Comparison of ENCODE assay signal across 10 cellular contexts in the genomic region with DNA sequence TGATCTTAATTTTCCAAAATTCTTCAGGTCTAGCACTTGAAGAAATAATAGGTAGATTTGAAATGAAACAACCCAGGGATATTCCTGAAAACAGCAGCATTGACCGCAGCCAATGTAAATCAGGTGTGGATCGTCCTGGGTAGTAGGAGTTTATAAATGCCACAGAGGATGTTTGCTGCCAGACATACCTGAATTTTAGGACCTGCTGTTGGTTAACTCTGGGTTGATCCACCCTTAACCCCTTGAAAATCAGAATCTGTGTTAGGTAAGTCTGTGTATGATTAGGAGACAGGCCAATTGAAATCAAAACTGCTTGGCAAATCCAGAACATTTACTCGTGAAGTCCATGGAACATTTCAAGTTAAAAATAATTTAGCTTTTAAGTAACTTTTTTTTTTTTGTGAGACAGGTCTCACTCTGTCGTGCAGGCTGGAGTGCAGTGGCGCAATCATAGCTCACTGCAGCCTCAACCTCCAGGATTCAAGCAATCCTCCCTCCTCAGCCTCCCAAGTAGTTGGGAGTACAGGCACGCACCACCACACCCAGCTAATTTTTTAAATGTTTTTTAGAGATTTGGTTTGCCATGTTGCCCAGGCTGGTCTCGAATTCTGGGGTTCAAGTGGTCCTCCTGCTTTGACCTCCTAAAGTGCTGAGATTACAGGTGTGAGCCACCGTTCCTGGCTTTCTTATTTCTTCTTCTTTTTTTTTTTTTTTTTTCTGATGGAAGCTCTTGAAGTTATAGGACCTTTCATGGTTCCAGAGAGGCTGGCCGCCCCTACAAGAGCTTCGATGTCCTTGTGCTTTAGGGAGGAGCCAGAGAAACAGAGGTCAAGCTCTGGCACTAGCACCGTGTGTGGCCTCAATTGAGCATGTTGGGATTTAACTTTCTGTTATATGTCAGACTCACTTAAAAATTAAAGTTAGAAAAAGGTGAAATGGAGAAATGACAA. TPM values are rescaled to one million over a fixed set of nuclear protein-coding genes. Genes with fewer than 3 reads are reported as not detected.
DNase-seq lines count a peak whose midpoint lies in the region; ATAC-seq and TF ChIP-seq lines count a peak whose summit lies in the region.
"Had no signal": no experiment of that assay in that cellular context is flagged by ENCODE, and none has a peak within 500 bp of the region (broad histone marks: within the 10 kb centered on the region; RNA-seq: fewer than 3 reads in every experiment).

No MANE protein-coding gene starts in this region.

- no peak overlapping the region for H3K27ac Mint-ChIP-seq in Caco-2 (ENCODE audit: unreplicated experiment)

- DNase-seq in Caco-2 (no peak), PC-3 (no peak), hepatocyte (ENCODE audit: low spot score) (no peak), psoas muscle (no peak), H4 (ENCODE audit: low spot score) (no peak), SJCRH30 (no peak)
- no peak for DNase-seq in activated CD8-positive, alpha-beta memory T cell treated with anti-CD3 and anti-CD28 coated beads for 24 hours
- DNase-seq: activated CD4-positive, CD25-positive, alpha-beta regulatory T cell treated with anti-CD3 and anti-CD28 coated beads, Interleukin-2, amount 50 U/mL, for 72 hours; head of caudate nucleus; NCI-H2171 had no signal

- ATAC-seq in PC-3 (no peak), psoas muscle (no peak)

- intact Hi-C loops in Caco-2 (cut with micrococcal nuclease; ENCODE audit: unreplicated experiment) = no loop called here
- intact Hi-C loops in PC-3 (cut with micrococcal nuclease) = loop anchor here (10.0 kb wide), 1 partner anchor 78 kb away; the partner anchor contains the start of gene TMEM120A
- intact Hi-C loops in psoas muscle (cut with DNase I) = loop anchor here (5.0 kb wide), 2 partner anchors 40 to 45 kb away; partner anchors contain the start of gene RHBDD2 (in 1 of the 2)

- peak overlapping the region; percentile 73 for H3K4me3 Mint-ChIP-seq in Caco-2 (ENCODE audit: unreplicated experiment)

- BruUV-seq in Caco-2 (replicated peaks; lab: Mats Ljungman, UMichigan) = no TSS peak
- no TSS peak for BruUV-seq in PC-3 (replicated peaks; lab: Mats Ljungman, UMichigan)

- H3K4me3 ChIP-seq in Caco-2 (ENCODE audit: low read depth, low read length) (no peak overlapping the region), PC-3 (ENCODE audit: low read length) (peak overlapping the region; percentile 92; the same call in 1 of the 2 replicates), hepatocyte (no peak overlapping the region), psoas muscle (peak overlapping the region; percentile 98), SJCRH30 (no peak overlapping the region)

- H3K27me3 Mint-ChIP-seq in Caco-2 (ENCODE audit: insufficient read depth, unreplicated experiment) = no peaks in the 10 kb centered on the region

- H3K36me3 ChIP-seq in Caco-2 (ENCODE audit: control insufficient read depth, insufficient read depth, low read length) (no peaks in the 10 kb centered on the region), PC-3 (ENCODE audit: low read depth, low read length) (no peaks in the 10 kb centered on the region; the same call in 1 of the 2 replicates), hepatocyte (replicated peaks; ENCODE audit: insufficient read depth, low read depth) (no peaks in the 10 kb centered on the region), psoas muscle (ENCODE audit: insufficient read depth in 1 of 2, low read depth in 1 of 2) (no peaks in the 10 kb centered on the region), SJCRH30 (0 out of 2 replicates have a peak, but pooled peaks cover 5% of the 10 kb centered on the region)

- POLR2A ChIA-PET in Caco-2 (lab: Charles Lee) (interaction anchor here (0.6 kb wide), 1 partner anchor 9 kb away, joined by 5 read pairs; no protein-coding TSS in a partner anchor), PC-3 (lab: Charles Lee; ENCODE audit: unreplicated experiment) (no interaction called here)

- TF ChIP-seq CTCF in Caco-2 (IDR thresholded peaks at IDR 0.05; ENCODE audit: insufficient read depth in 1 of 2, low read depth in 1 of 2, low read length in 1 of 2, severe bottlenecking in 1 of 2, unreplicated experiment in 1 of 2) (no peak), PC-3 (conservative IDR thresholded peaks at IDR 0.05; ENCODE audit: low read depth, low read length) (no peak), hepatocyte (IDR thresholded peaks at IDR 0.05; ENCODE audit: poor library complexity) (no peak), psoas muscle (IDR thresholded peaks at IDR 0.05) (no peak)

- H4K20me1 ChIP-seq in PC-3 (ENCODE audit: low read length) = peaks cover 16% of the 10 kb centered on the region
- H4K20me1 ChIP-seq in hepatocyte (ENCODE audit: insufficient read depth, poor library complexity, severe bottlenecking) = peaks cover 3% of the 10 kb centered on the region

- H3K27me3 ChIP-seq in Caco-2 (replicated peaks; ENCODE audit: control insufficient read depth, insufficient read depth, low read length) = no peaks in the 10 kb centered on the region
- H3K27me3 ChIP-seq in PC-3 (ENCODE audit: low read length) = no peaks in the 10 kb centered on the region
- no peaks in the 10 kb centered on the region for H3K27me3 ChIP-seq in hepatocyte
- H3K27me3 ChIP-seq in psoas muscle (ENCODE audit: insufficient read depth in 3 of 3, low read length in 2 of 3) = no peaks in the 10 kb centered on the region
- H3K27me3 ChIP-seq in SJCRH30 = no peaks in the 10 kb centered on the region

- H3K9me3 ChIP-seq in Caco-2 (no peaks in the 10 kb centered on the region), PC-3 (ENCODE audit: low read length) (no peaks in the 10 kb centered on the region), hepatocyte (ENCODE audit: low read depth) (no peaks in the 10 kb centered on the region), psoas muscle (no peaks in the 10 kb centered on the region), SJCRH30 (replicated peaks) (no peaks in the 10 kb centered on the region)

- no peaks in the 10 kb centered on the region for H3K9me3 Mint-ChIP-seq in Caco-2 (ENCODE audit: unreplicated experiment)

- WGBS in hepatocyte (ENCODE audit: low lambda C conversion rate, missing lambda C conversion rate) = 88% methylated on average over 11 of the region's 11 CpGs
- 71 to 78% (median 75%) methylated on average over 11 of the region's 11 CpGs for WGBS in psoas muscle, 3 donors

- H3K27ac ChIP-seq in PC-3 (ENCODE audit: low read length) = no peak overlapping the region
- H3K27ac ChIP-seq in hepatocyte = peak overlapping the region; percentile 87
- no peak overlapping the region for H3K27ac ChIP-seq in psoas muscle
- no peak overlapping the region for H3K27ac ChIP-seq in SJCRH30

- no peaks in the 10 kb centered on the region for H3K4me1 ChIP-seq in Caco-2
- peaks cover 23% of the 10 kb centered on the region for H3K4me1 ChIP-seq in PC-3 (ENCODE audit: insufficient read depth, low read length)
- peaks cover 18% of the 10 kb centered on the region for H3K4me1 ChIP-seq in hepatocyte (ENCODE audit: insufficient read depth)
- H3K4me1 ChIP-seq in psoas muscle = peaks cover 43% of the 10 kb centered on the region
- peaks cover 4% of the 10 kb centered on the region; the same call in 1 of the 2 replicates for H3K4me1 ChIP-seq in SJCRH30

- H3K9me2 ChIP-seq in PC-3 (replicated peaks; ENCODE audit: low read length) (no peaks in the 10 kb centered on the region), hepatocyte (replicated peaks; ENCODE audit: insufficient read depth) (no peaks in the 10 kb centered on the region)

- H3K4me1 Mint-ChIP-seq in Caco-2 (ENCODE audit: low read depth, unreplicated experiment) = peaks cover 9% of the 10 kb centered on the region

- H2AFZ ChIP-seq in PC-3 (ENCODE audit: low read length) (no peak overlapping the region), hepatocyte (no peak overlapping the region)

- H3F3A ChIP-seq in PC-3 (ENCODE audit: low read length, unreplicated experiment) = no peaks in the 10 kb centered on the region

- peak overlapping the region; percentile 99 for H3K4me2 ChIP-seq in PC-3 (ENCODE audit: low read length)
- H3K4me2 ChIP-seq in hepatocyte = peak overlapping the region; percentile 94

- CTCF ChIA-PET in Caco-2 (lab: Charles Lee) = no interaction called here
- CTCF ChIA-PET in PC-3 (lab: Charles Lee) = no interaction called here

- H3K79me2 ChIP-seq in PC-3 (ENCODE audit: low read length) (peaks cover 71% of the 10 kb centered on the region), hepatocyte (peaks cover 68% of the 10 kb centered on the region)

- H3K36me3 Mint-ChIP-seq in Caco-2 (ENCODE audit: insufficient read depth, unreplicated experiment) = peaks cover 20% of the 10 kb centered on the region

- no peak overlapping the region for H3K9ac ChIP-seq in PC-3 (ENCODE audit: low read length)

RNA-seq across cellular contexts. Expression of gene POR, which starts 2.0 kb away (rescaled TPM):
- total RNA-seq in Caco-2 (2022) (162 and 171 TPM in 2 replicates), PC-3 (2014; rRNA removed) (112 and 119 TPM in 2 replicates), hepatocyte (102 and 106 TPM in 2 replicates), psoas muscle (100 to 1,000 TPM in 2 of 4 donors, 10 to 100 TPM in 2; 48.8 to 206 (median 117) TPM)
- polyA plus RNA-seq in hepatocyte (212 and 220 TPM in 2 replicates), psoas muscle (100 to 1,000 TPM in 2 of 3 donors, 10 to 100 TPM in 1; 81.4 to 288 (median 138) TPM)
- 118 and 121 TPM in 2 replicates for total RNA-seq in H4 (2014; rRNA removed; shearing (Covaris generic))
- total RNA-seq in SJCRH30 (2014; rRNA removed; shearing (Covaris generic)) = 106 and 109 TPM in 2 replicates

RNA-seq across cellular contexts. Expression of gene RHBDD2, which starts 38.1 kb away (rescaled TPM):
- total RNA-seq in Caco-2 (2022) (50.1 and 55.6 TPM in 2 replicates), PC-3 (2014; rRNA removed) (42.7 and 59.1 TPM in 2 replicates), hepatocyte (57.6 and 61.1 TPM in 2 replicates), psoas muscle (10 to 100 TPM; 18.3 to 32.0 (median 24.6) TPM)
- polyA plus RNA-seq in hepatocyte (177 and 178 TPM in 2 replicates), psoas muscle (10 to 100 TPM; 26.5 to 38.9 (median 30.7) TPM)
- total RNA-seq in H4 (2014; rRNA removed; shearing (Covaris generic)) = 67.3 and 96.3 TPM in 2 replicates
- total RNA-seq in SJCRH30 (2014; rRNA removed; shearing (Covaris generic)) = 49.3 and 50.6 TPM in 2 replicates

Comparison
In these comparisons a context has a peak if more than half of its experiments do, and no peak if none do; other contexts are left out.
1. H3K4me3 ChIP-seq: peak in PC-3 (single experiment) and psoas muscle (single experiment); none in Caco-2 (single experiment), hepatocyte (single experiment) and SJCRH30 (single experiment).